In genomic region chr4:150510176-150510875, GRCh38 we compare ENCODE assay signal across 11 cellular contexts.
DNase-seq lines count a peak whose midpoint lies in the region; ATAC-seq and TF ChIP-seq lines count a peak whose summit lies in the region.
"Had no signal": no experiment of that assay in that cellular context is flagged by ENCODE, and none has a peak within 500 bp of the region (broad histone marks: within the 10 kb centered on the region; RNA-seq: fewer than 3 reads in every experiment).

No MANE protein-coding gene starts in this region.

- ATAC-seq in Right ventricle myocardium superior (ENCODE audit: poor library complexity) (peak; percentile 52), Right ventricle myocardium inferior (no peak), left lung (peak; percentile 34), HG03354 (IDR thresholded peaks at IDR 0.05; ENCODE audit: poor library complexity, severe bottlenecking, unreplicated experiment) (no peak)
- ATAC-seq: naive thymus-derived CD8-positive, alpha-beta T cell had no signal

- no peak for TF ChIP-seq CTCF in colonic mucosa (IDR thresholded peaks at IDR 0.05)
- no peak for TF ChIP-seq CTCF in left lung (IDR thresholded peaks at IDR 0.05)
- TF ChIP-seq CTCF in transverse colon (IDR thresholded peaks at IDR 0.05): no peak
- TF ChIP-seq CTCF in prostate gland (IDR thresholded peaks at IDR 0.05): no peak

- H3K36me3 ChIP-seq in colonic mucosa (no peaks in the 10 kb centered on the region), left lung (no peaks in the 10 kb centered on the region), transverse colon (no peaks in the 10 kb centered on the region), prostate gland (no peaks in the 10 kb centered on the region)

- H3K9me3 Mint-ChIP-seq in activated T-helper 2 cell treated with anti-CD3 and anti-CD28 coated beads, Interferon-gamma antibody, Interleukin-2, Interleukin-4, amounts not matched to agents 10 μg/mL and 5 μg/mL and 100 μg/mL, durations not matched to agents 14 hours and 24 hours and 36 hours: no peaks in the 10 kb centered on the region

- no peaks in the 10 kb centered on the region for H3K9me3 ChIP-seq in colonic mucosa
- peaks cover 0 to 3% of the 10 kb centered on the region in 2 donors for H3K9me3 ChIP-seq in left lung
- H3K9me3 ChIP-seq in transverse colon: no peaks in the 10 kb centered on the region
- no peaks in the 10 kb centered on the region for H3K9me3 ChIP-seq in prostate gland

- H3K27me3 ChIP-seq in colonic mucosa: no peaks in the 10 kb centered on the region
- H3K27me3 ChIP-seq in left lung: no peaks in the 10 kb centered on the region
- no peaks in the 10 kb centered on the region for H3K27me3 ChIP-seq in transverse colon
- H3K27me3 ChIP-seq in prostate gland (replicated peaks; ENCODE audit: insufficient read depth): no peaks in the 10 kb centered on the region
- H3K27me3 ChIP-seq: hepatocyte had no signal

- H3K4me1 ChIP-seq in colonic mucosa (no peaks in the 10 kb centered on the region), left lung (no peaks in the 10 kb centered on the region), transverse colon (peaks cover 0 to 3% (median 0%) of the 10 kb centered on the region in 4 donors), prostate gland (replicated peaks) (no peaks in the 10 kb centered on the region)

- H3K27me3 Mint-ChIP-seq in activated T-helper 2 cell treated with anti-CD3 and anti-CD28 coated beads, Interferon-gamma antibody, Interleukin-2, Interleukin-4, amounts not matched to agents 10 μg/mL and 5 μg/mL and 100 μg/mL, durations not matched to agents 14 hours and 24 hours and 36 hours (ENCODE audit: low read depth): no peaks in the 10 kb centered on the region
- H3K27me3 Mint-ChIP-seq: naive thymus-derived CD8-positive, alpha-beta T cell had no signal

- H3K27ac Mint-ChIP-seq in activated T-helper 2 cell treated with anti-CD3 and anti-CD28 coated beads, Interferon-gamma antibody, Interleukin-2, Interleukin-4, amounts not matched to agents 10 μg/mL and 5 μg/mL and 100 μg/mL, durations not matched to agents 14 hours and 24 hours and 36 hours: no peak overlapping the region
- H3K27ac Mint-ChIP-seq: naive thymus-derived CD8-positive, alpha-beta T cell had no signal

- H3K27ac ChIP-seq in colonic mucosa: peak overlapping the region; percentile 38
- H3K27ac ChIP-seq in left lung: peak overlapping the region; percentile 37 to 54
- H3K27ac ChIP-seq in transverse colon: peak overlapping the region; percentile 70 to 76 (median 72)
- H3K27ac ChIP-seq in prostate gland: no peak overlapping the region
- H3K27ac ChIP-seq: hepatocyte had no signal

- no peak overlapping the region for H3K4me3 Mint-ChIP-seq in activated T-helper 2 cell treated with anti-CD3 and anti-CD28 coated beads, Interferon-gamma antibody, Interleukin-2, Interleukin-4, amounts not matched to agents 10 μg/mL and 5 μg/mL and 100 μg/mL, durations not matched to agents 14 hours and 24 hours and 36 hours (ENCODE audit: low read depth)
- H3K4me3 Mint-ChIP-seq: naive thymus-derived CD8-positive, alpha-beta T cell had no signal

- in situ Hi-C loops in transverse colon (cut with MboI; ENCODE audit: low pct_ligation_motif_present in 1 of 4, low pct_unique_long_range_greater_than_20kb in 1 of 4, low sequenced_read_pairs in 3 of 4): no loop called here

- no peak overlapping the region for H3K9ac ChIP-seq in colonic mucosa (ENCODE audit: low read depth in 2 of 2, low read length in 2 of 2)

- no peaks in the 10 kb centered on the region for H3K4me1 Mint-ChIP-seq in activated T-helper 2 cell treated with anti-CD3 and anti-CD28 coated beads, Interferon-gamma antibody, Interleukin-2, Interleukin-4, amounts not matched to agents 10 μg/mL and 5 μg/mL and 100 μg/mL, durations not matched to agents 14 hours and 24 hours and 36 hours (ENCODE audit: low read depth)

- no peak overlapping the region for H3K4me3 ChIP-seq in colonic mucosa
- H3K4me3 ChIP-seq in left lung: no peak overlapping the region
- peak overlapping the region in 1 of 4 donors; percentile 12 for H3K4me3 ChIP-seq in transverse colon
- H3K4me3 ChIP-seq in prostate gland: no peak overlapping the region
- H3K4me3 ChIP-seq: hepatocyte had no signal

- DNase-seq in Right ventricle myocardium superior (no peak), Right ventricle myocardium inferior (ENCODE audit: missing footprints) (no peak), colonic mucosa (no peak), left lung (no peak), transverse colon (no peak), prostate gland (ENCODE audit: low spot score) (no peak)
- no peak for DNase-seq in activated T-helper 2 cell treated with anti-CD3 and anti-CD28 coated beads, Interferon-gamma antibody, Interleukin-2, Interleukin-4, amounts not matched to agents 10 μg/mL and 5 μg/mL and 100 μg/mL, durations not matched to agents 14 hours and 24 hours and 36 hours (ENCODE audit: low spot score)
- DNase-seq: naive thymus-derived CD8-positive, alpha-beta T cell; NCI-H1417 had no signal

- TF ChIP-seq EP300 in transverse colon (IDR thresholded peaks at IDR 0.05; ENCODE audit: low read depth): no peak

- TF ChIP-seq POLR2A in transverse colon (IDR thresholded peaks at IDR 0.05) (no peak), prostate gland (IDR thresholded peaks at IDR 0.05) (no peak)

- intact Hi-C loops in Right ventricle myocardium superior (cut with DNase I): no loop called here
- intact Hi-C loops in Right ventricle myocardium inferior (cut with DNase I): loop anchor here (10.0 kb wide), 1 partner anchor 74 kb away; the partner anchor contains the start of gene MAB21L2
- intact Hi-C loops in colonic mucosa (cut with DNase I): no loop called here
- intact Hi-C loops in left lung (cut with DNase I): no loop called here
- intact Hi-C loops in transverse colon (cut with DNase I; ENCODE audit: low total_unique reads): no loop called here
- intact Hi-C loops in prostate gland (cut with DNase I): no loop called here
- intact Hi-C loops in activated T-helper 2 cell treated with anti-CD3 and anti-CD28 coated beads, Interferon-gamma antibody, Interleukin-2, Interleukin-4, amounts not matched to agents 10 μg/mL and 5 μg/mL and 100 μg/mL, durations not matched to agents 14 hours and 24 hours and 36 hours (cut with micrococcal nuclease): no loop called here

- H3K36me3 Mint-ChIP-seq in activated T-helper 2 cell treated with anti-CD3 and anti-CD28 coated beads, Interferon-gamma antibody, Interleukin-2, Interleukin-4, amounts not matched to agents 10 μg/mL and 5 μg/mL and 100 μg/mL, durations not matched to agents 14 hours and 24 hours and 36 hours (ENCODE audit: low read depth): peaks cover 2% of the 10 kb centered on the region

- 60% methylated on average over 5 to 6 of the region's 6 CpGs for WGBS in transverse colon (ENCODE audit: low coverage in 1 of 2), 2 donors
- WGBS in prostate gland: 74% methylated on average over 6 of the region's 6 CpGs

Comparison
In these comparisons a context has a peak if more than half of its experiments do, and no peak if none do; other contexts are left out.
1. ATAC-seq: peak in Right ventricle myocardium superior (single experiment) and left lung (single experiment); none in Right ventricle myocardium inferior (single experiment) and HG03354 (single experiment).
2. H3K27ac ChIP-seq: peak in colonic mucosa (single experiment), left lung (2 of 2) and transverse colon (4 of 4); none in prostate gland (0 of 2).